27 cellular contexts compared by ENCODE assay signal in the genomic region with DNA sequence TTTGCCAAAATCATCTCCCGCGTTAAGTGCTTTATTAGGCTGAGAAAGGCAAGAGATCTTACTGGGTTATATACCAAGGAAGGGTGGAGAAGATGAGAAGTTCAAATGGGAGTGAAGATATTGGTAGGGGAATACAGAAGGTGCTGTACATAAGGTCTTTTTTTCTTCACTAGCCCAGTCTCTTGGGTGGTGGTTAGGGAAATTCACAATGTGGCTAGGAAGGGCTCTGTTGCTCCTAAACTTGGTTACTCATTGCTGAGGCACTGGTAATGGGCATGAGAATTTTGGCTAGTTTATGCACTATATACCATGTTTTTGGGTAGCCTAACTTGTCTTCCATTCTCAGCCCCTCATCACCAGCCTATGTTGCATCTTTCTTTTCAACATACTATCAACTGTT. TPM values are rescaled to one million over a fixed set of nuclear protein-coding genes. Genes with fewer than 3 reads are reported as not detected.
DNase-seq lines count a peak whose midpoint lies in the region; ATAC-seq and TF ChIP-seq lines count a peak whose summit lies in the region.
"Had no signal": no experiment of that assay in that cellular context is flagged by ENCODE, and none has a peak within 500 bp of the region (broad histone marks: within the 10 kb centered on the region; RNA-seq: fewer than 3 reads in every experiment).

No MANE protein-coding gene starts in this region.

- no peaks in the 10 kb centered on the region for H3K79me2 ChIP-seq in GM23338 (replicated peaks; ENCODE audit: insufficient read depth)

- no peaks in the 10 kb centered on the region for H4K20me1 ChIP-seq in GM23338 (replicated peaks; ENCODE audit: insufficient read depth)
- H4K20me1 ChIP-seq: BLaER1 had no signal

- H3K4me1 Mint-ChIP-seq in GM23338 = peaks cover 28% of the 10 kb centered on the region
- H3K4me1 Mint-ChIP-seq: T-helper 17 cell had no signal

- H3K9me3 ChIP-seq in lung (ENCODE audit: control insufficient read depth in 2 of 2, insufficient read depth in 1 of 2, low read length in 1 of 2) = no peaks in the 10 kb centered on the region
- H3K9me3 ChIP-seq in WERI-Rb-1 (ENCODE audit: severe bottlenecking) = peaks cover 2% of the 10 kb centered on the region
- H3K9me3 ChIP-seq: BLaER1, HAP-1, SJCRH30 had no signal

- H3K4me3 ChIP-seq in GM23338 (no peak overlapping the region), lung (no peak overlapping the region), WERI-Rb-1 (ENCODE audit: low read depth, low read length) (no peak overlapping the region)
- H3K4me3 ChIP-seq: BLaER1, HAP-1, K562, PC-9, SJCRH30 had no signal

- H3K36me3 Mint-ChIP-seq in GM23338 (ENCODE audit: low read depth) = peaks cover 29% of the 10 kb centered on the region; the same call in 2 of the 3 replicates

- H3K4me1 ChIP-seq in GM23338 (ENCODE audit: insufficient read depth) = peaks cover 17% of the 10 kb centered on the region
- peaks cover 0 to 2% of the 10 kb centered on the region in 2 donors for H3K4me1 ChIP-seq in lung (ENCODE audit: control insufficient read depth in 2 of 2, insufficient read depth in 2 of 2, low read length in 2 of 2)
- H3K4me1 ChIP-seq: HAP-1 had no signal

- H3K36me3 ChIP-seq in GM23338 (ENCODE audit: insufficient read depth) = peaks cover 8% of the 10 kb centered on the region
- peaks cover 8 to 9% of the 10 kb centered on the region in 2 donors for H3K36me3 ChIP-seq in lung (ENCODE audit: control insufficient read depth in 2 of 2, insufficient read depth in 2 of 2, low read length in 2 of 2)
- peaks cover 44% of the 10 kb centered on the region for H3K36me3 ChIP-seq in WERI-Rb-1

- DNase-seq in GM23338 (ENCODE audit: low spot score) (no peak), lung (ENCODE audit: low spot score) (peak; percentile 7), COLO668 (lab: John Stamatoyannopoulos, UW; ENCODE audit: unreplicated experiment) (no peak), WERI-Rb-1 (no peak), NCI-H2196 (lab: John Stamatoyannopoulos, UW; ENCODE audit: unreplicated experiment) (no peak), glomerular visceral epithelial cell (ENCODE audit: extremely low spot score) (no peak)
- DNase-seq: CD4-positive, CD25-positive, alpha-beta regulatory T cell; GOT3; HFFc6; Kasumi-1; MV-4-11; NCI-H1105 treated with DMSO at 0.1 percent for 48 hours; NCI-H146; NCI-H2029; NCI-H446 treated with DMSO at 0.1 percent for 48 hours; NCI-H526; PC-9; SJCRH30; T-helper 17 cell had no signal

- peaks cover 11% of the 10 kb centered on the region; the same call in 1 of the 3 replicates for H3K9me3 Mint-ChIP-seq in GM23338
- H3K9me3 Mint-ChIP-seq: CD4-positive, CD25-positive, alpha-beta regulatory T cell; HFFc6 had no signal

- no peaks in the 10 kb centered on the region for H3F3A ChIP-seq in GM23338 (replicated peaks; ENCODE audit: low read depth)

- H3K27ac Mint-ChIP-seq in GM23338 = no peak overlapping the region; the same call in 1 of the 2 replicates
- H3K27ac Mint-ChIP-seq: CD4-positive, CD25-positive, alpha-beta regulatory T cell; HFFc6; T-helper 17 cell had no signal

- no peak overlapping the region for H3K4me2 ChIP-seq in GM23338
- H3K4me2 ChIP-seq: BLaER1, PC-9 had no signal

- WGBS in lung, 2 donors = 95 to 98% methylated on average over 2 of the region's 2 CpGs

- peak; percentile 76 for ATAC-seq in GM18907 (IDR thresholded peaks at IDR 0.05; ENCODE audit: unreplicated experiment)
- ATAC-seq in GM23338 = no peak
- peak; percentile 67 for ATAC-seq in HG02798 (IDR thresholded peaks at IDR 0.05; ENCODE audit: poor library complexity, unreplicated experiment)
- no peak for ATAC-seq in lung (ENCODE audit: insufficient read depth, low FRiP score)
- ATAC-seq: K562, Right ventricle myocardium inferior, SK-N-SH treated with all-trans-retinoic acid at 6 μM for 48 hours, T-helper 17 cell had no signal

- H3K9me2 ChIP-seq in GM23338 (ENCODE audit: insufficient read depth) = no peaks in the 10 kb centered on the region

- H3K27me3 ChIP-seq in GM23338 (ENCODE audit: insufficient read depth) (no peaks in the 10 kb centered on the region), lung (ENCODE audit: control insufficient read depth, insufficient read depth) (no peaks in the 10 kb centered on the region), WERI-Rb-1 (ENCODE audit: insufficient read depth, low read depth, severe bottlenecking) (no peaks in the 10 kb centered on the region)
- H3K27me3 ChIP-seq: BLaER1, SJCRH30 had no signal

- H3K4me3 Mint-ChIP-seq in GM23338 = no peak overlapping the region
- H3K4me3 Mint-ChIP-seq: CD4-positive, CD25-positive, alpha-beta regulatory T cell; HFFc6; T-helper 17 cell had no signal

- peaks cover 9% of the 10 kb centered on the region for H3K27me3 Mint-ChIP-seq in GM23338 (ENCODE audit: insufficient read depth, low read depth, poor library complexity)
- H3K27me3 Mint-ChIP-seq: CD4-positive, CD25-positive, alpha-beta regulatory T cell; T-helper 17 cell had no signal

- no peak overlapping the region for H2AFZ ChIP-seq in GM23338
- H2AFZ ChIP-seq: PC-9 had no signal

- H3K27ac ChIP-seq in GM23338 (ENCODE audit: low read depth) (peak overlapping the region; percentile 5; the same call in 1 of the 2 replicates), lung (ENCODE audit: low read depth in 1 of 2, low read length in 1 of 2) (no peak overlapping the region), WERI-Rb-1 (no peak overlapping the region)
- H3K27ac ChIP-seq: BLaER1, PC-9, SJCRH30 had no signal

- no peak for TF ChIP-seq CTCF in GM23338 (conservative IDR thresholded peaks at IDR 0.05; ENCODE audit: low read depth in 2 of 2)
- TF ChIP-seq CTCF in lung (IDR thresholded peaks at IDR 0.05; ENCODE audit: control extremely low read depth, extremely low read depth) = no peak
- TF ChIP-seq CTCF in WERI-Rb-1 (IDR thresholded peaks at IDR 0.05; ENCODE audit: low read depth, low read length) = no peak

TF ChIP-seq in GM23338, 12 proteins besides CTCF, POLR2A, EP300 and RAD21 (continues in another document):
- TF ChIP-seq EZH2phosphoT487 (IDR thresholded peaks at IDR 0.05; ENCODE audit: unreplicated experiment) (no peak), JUNB (IDR thresholded peaks at IDR 0.05; ENCODE audit: unreplicated experiment) (no peak), ZNF114 (CRISPR knock-in tag; IDR thresholded peaks at IDR 0.05) (no peak), POLR2AphosphoS5 (IDR thresholded peaks at IDR 0.05; ENCODE audit: low read depth) (no peak), CREB1 (CRISPR knock-in tag; IDR thresholded peaks at IDR 0.05; ENCODE audit: low read depth) (no peak), REST (IDR thresholded peaks at IDR 0.05; ENCODE audit: unreplicated experiment) (no peak), ZNF331 (CRISPR knock-in tag; IDR thresholded peaks at IDR 0.05; ENCODE audit: low read depth) (no peak), EZH2 (IDR thresholded peaks at IDR 0.05; ENCODE audit: low read depth, unreplicated experiment) (no peak)
- TF ChIP-seq, protein P1, sequence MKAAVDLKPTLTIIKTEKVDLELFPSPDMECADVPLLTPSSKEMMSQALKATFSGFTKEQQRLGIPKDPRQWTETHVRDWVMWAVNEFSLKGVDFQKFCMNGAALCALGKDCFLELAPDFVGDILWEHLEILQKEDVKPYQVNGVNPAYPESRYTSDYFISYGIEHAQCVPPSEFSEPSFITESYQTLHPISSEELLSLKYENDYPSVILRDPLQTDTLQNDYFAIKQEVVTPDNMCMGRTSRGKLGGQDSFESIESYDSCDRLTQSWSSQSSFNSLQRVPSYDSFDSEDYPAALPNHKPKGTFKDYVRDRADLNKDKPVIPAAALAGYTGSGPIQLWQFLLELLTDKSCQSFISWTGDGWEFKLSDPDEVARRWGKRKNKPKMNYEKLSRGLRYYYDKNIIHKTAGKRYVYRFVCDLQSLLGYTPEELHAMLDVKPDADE (IDR thresholded peaks at IDR 0.05) = no peak

RNA-seq across cellular contexts. Expression of gene LHX4, which starts 50.6 kb away (rescaled TPM):
- 2.5 and 2.9 TPM in 2 replicates for total RNA-seq in GM23338 (2014; rRNA removed; shearing (Covaris generic))
- 1.2 and 1.4 TPM in 2 replicates for polyA plus RNA-seq in GM23338 (2016; fragmentation: Nextera tagmentation; extraction: Ambion mirVana)
- under 1 TPM in 1 of 2 donors, not detected in 1; 0.03 TPM for total RNA-seq in lung
- polyA plus RNA-seq in lung = under 1 TPM; 0.02 TPM
- total RNA-seq: CD4-positive, CD25-positive, alpha-beta regulatory T cell; MCF 10A; Right ventricle myocardium inferior; T-helper 17 cell had no signal

Comparison
In these comparisons a context has a peak if more than half of its experiments do, and no peak if none do; other contexts are left out.
1. ATAC-seq: peak in GM18907 (single experiment) and HG02798 (single experiment); none in GM23338 (single experiment) and lung (single experiment).